ENCODE assay signal across 8 cellular contexts in genomic region chr17:16351831-16352230, GRCh38. TPM values are rescaled to one million over a fixed set of nuclear protein-coding genes. Genes with fewer than 3 reads are reported as not detected.
DNase-seq lines count a peak whose midpoint lies in the region; ATAC-seq and TF ChIP-seq lines count a peak whose summit lies in the region.

No MANE protein-coding gene starts in this region.

- no peaks in the 10 kb centered on the region for H3K9me3 ChIP-seq in upper lobe of right lung

- TF ChIP-seq CTCF in upper lobe of right lung (IDR thresholded peaks at IDR 0.05) = no peak

- ATAC-seq in activated naive CD8-positive, alpha-beta T cell treated with anti-CD3 and anti-CD28 coated beads, Interleukin-2, amount 10 ng/mL, durations not matched to agents 7 days and 5 days (ENCODE audit: low read depth) = no peak
- ATAC-seq in upper lobe of right lung (no peak), GM21526 (IDR thresholded peaks at IDR 0.05; ENCODE audit: low FRiP score, unreplicated experiment) (no peak)

- no peaks in the 10 kb centered on the region for H3K36me3 ChIP-seq in upper lobe of right lung

- H3K4me1 Mint-ChIP-seq in activated naive CD4-positive, alpha-beta T cell treated with anti-CD3 and anti-CD28 coated beads, Interleukin-2, amount 50 U/mL, for 24 hours = peaks cover 20% of the 10 kb centered on the region
- peaks cover 21% of the 10 kb centered on the region for H3K4me1 Mint-ChIP-seq in activated naive CD8-positive, alpha-beta T cell treated with anti-CD3 and anti-CD28 coated beads, Interleukin-2, amount 10 ng/mL, durations not matched to agents 7 days and 5 days

- CTCF ChIA-PET in HEK293T (lab: Yijun Ruan, JAX) = interaction anchor here (0.6 to 4.6 kb wide), 3 partner anchors 12 to 43 kb away, joined by 3 to 33 read pairs (median 3); no protein-coding TSS in a partner anchor

- H3K27me3 Mint-ChIP-seq in activated naive CD4-positive, alpha-beta T cell treated with anti-CD3 and anti-CD28 coated beads, Interleukin-2, amount 50 U/mL, for 24 hours = no peaks in the 10 kb centered on the region
- H3K27me3 Mint-ChIP-seq in activated naive CD8-positive, alpha-beta T cell treated with anti-CD3 and anti-CD28 coated beads, Interleukin-2, amount 10 ng/mL, durations not matched to agents 7 days and 5 days = peaks cover 3% of the 10 kb centered on the region

- intact Hi-C loops in upper lobe of right lung (cut with DNase I) = no loop called here

- POLR2A ChIA-PET in activated naive CD8-positive, alpha-beta T cell treated with anti-CD3 and anti-CD28 coated beads, Interleukin-2, amount 10 ng/mL, durations not matched to agents 7 days and 5 days (lab: Charles Lee) = interaction anchor here (1.2 to 2.8 kb wide), 7 partner anchors 15 to 135 kb away, joined by 3 to 14 read pairs (median 6); partner anchors contain the start of genes PIGL, TRPV2 and UBB
- POLR2A ChIA-PET in HEK293T (lab: Yijun Ruan, JAX) = interaction anchor here (0.7 to 4.3 kb wide), 10 partner anchors 10 to 253 kb away, joined by 3 to 38 read pairs (median 6); partner anchors contain the start of gene NCOR1

- H3K36me3 Mint-ChIP-seq in activated naive CD4-positive, alpha-beta T cell treated with anti-CD3 and anti-CD28 coated beads, Interleukin-2, amount 50 U/mL, for 24 hours = peaks cover 6% of the 10 kb centered on the region
- H3K36me3 Mint-ChIP-seq in activated naive CD8-positive, alpha-beta T cell treated with anti-CD3 and anti-CD28 coated beads, Interleukin-2, amount 10 ng/mL, durations not matched to agents 7 days and 5 days = peaks cover 2% of the 10 kb centered on the region

- no peak overlapping the region for H3K27ac ChIP-seq in upper lobe of right lung

- no peaks in the 10 kb centered on the region for H3K27me3 ChIP-seq in upper lobe of right lung

- no peak for DNase-seq in activated naive CD4-positive, alpha-beta T cell treated with Interleukin-2 at 50 U/mL for 16 hours
- DNase-seq in activated naive CD8-positive, alpha-beta T cell treated with anti-CD3 and anti-CD28 coated beads, Interleukin-2, amount 10 ng/mL, durations not matched to agents 7 days and 5 days = no peak
- peak; percentile 7 for DNase-seq in left kidney (ENCODE audit: low read depth, low spot score)
- DNase-seq in upper lobe of right lung = no peak
- DNase-seq in HEK293T (ENCODE audit: extremely low spot score) = no peak
- no peak for DNase-seq in ACHN

- peaks cover 12% of the 10 kb centered on the region for H3K4me1 ChIP-seq in upper lobe of right lung

- H3K4me3 ChIP-seq in upper lobe of right lung = peak overlapping the region; percentile 70

- peak overlapping the region; percentile 98 for H3K4me3 Mint-ChIP-seq in activated naive CD4-positive, alpha-beta T cell treated with anti-CD3 and anti-CD28 coated beads, Interleukin-2, amount 50 U/mL, for 24 hours
- H3K4me3 Mint-ChIP-seq in activated naive CD8-positive, alpha-beta T cell treated with anti-CD3 and anti-CD28 coated beads, Interleukin-2, amount 10 ng/mL, durations not matched to agents 7 days and 5 days = peak overlapping the region; percentile 94

- no peaks in the 10 kb centered on the region for H3K9me3 Mint-ChIP-seq in activated naive CD4-positive, alpha-beta T cell treated with anti-CD3 and anti-CD28 coated beads, Interleukin-2, amount 50 U/mL, for 24 hours
- H3K9me3 Mint-ChIP-seq in activated naive CD8-positive, alpha-beta T cell treated with anti-CD3 and anti-CD28 coated beads, Interleukin-2, amount 10 ng/mL, durations not matched to agents 7 days and 5 days = no peaks in the 10 kb centered on the region

- in situ Hi-C loops in ACHN (cut with HindIII; ENCODE audit: low pct_ligation_motif_present, low pct_unique_long_range_greater_than_20kb, low sequenced_read_pairs) = no loop called here

- H3K27ac Mint-ChIP-seq in activated naive CD4-positive, alpha-beta T cell treated with anti-CD3 and anti-CD28 coated beads, Interleukin-2, amount 50 U/mL, for 24 hours = peak overlapping the region; percentile 90
- H3K27ac Mint-ChIP-seq in activated naive CD8-positive, alpha-beta T cell treated with anti-CD3 and anti-CD28 coated beads, Interleukin-2, amount 10 ng/mL, durations not matched to agents 7 days and 5 days = no peak overlapping the region

TF ChIP-seq in HEK293T, 16 proteins besides CTCF, POLR2A, EP300 and RAD21:
- TF ChIP-seq FOXA1 (IDR thresholded peaks at IDR 0.05) (no peak), BHLHE40 (IDR thresholded peaks at IDR 0.05; ENCODE audit: borderline replicate concordance) (no peak), NFRKB (IDR thresholded peaks at IDR 0.05) (no peak), ELF4 (IDR thresholded peaks at IDR 0.05) (no peak), ZNF384 (IDR thresholded peaks at IDR 0.05) (no peak), FOXK2 (IDR thresholded peaks at IDR 0.05) (no peak), TARDBP (IDR thresholded peaks at IDR 0.05) (no peak), HDGF (IDR thresholded peaks at IDR 0.05; ENCODE audit: borderline replicate concordance) (no peak), SUZ12 (IDR thresholded peaks at IDR 0.05) (no peak), SP1 (IDR thresholded peaks at IDR 0.05) (no peak), LEF1 (IDR thresholded peaks at IDR 0.05; ENCODE audit: borderline replicate concordance) (no peak)

RNA-seq across cellular contexts. Expression of gene CENPV, which starts 1.4 kb away (rescaled TPM):
- total RNA-seq in activated naive CD8-positive, alpha-beta T cell treated with anti-CD3 and anti-CD28 coated beads, Interleukin-2, amount 10 ng/mL, durations not matched to agents 7 days and 5 days = 10 to 100 TPM; 18.6 to 19.7 TPM
- total RNA-seq in upper lobe of right lung = 10.4 TPM

RNA-seq across cellular contexts. Expression of gene UBB, which starts 29.1 kb away (rescaled TPM):
- total RNA-seq in activated naive CD8-positive, alpha-beta T cell treated with anti-CD3 and anti-CD28 coated beads, Interleukin-2, amount 10 ng/mL, durations not matched to agents 7 days and 5 days = 1,000 to 10,000 TPM; 1,069 to 1,087 TPM
- 1,410 TPM for total RNA-seq in upper lobe of right lung
